22 cellular contexts compared by ENCODE assay signal in the genomic region with DNA sequence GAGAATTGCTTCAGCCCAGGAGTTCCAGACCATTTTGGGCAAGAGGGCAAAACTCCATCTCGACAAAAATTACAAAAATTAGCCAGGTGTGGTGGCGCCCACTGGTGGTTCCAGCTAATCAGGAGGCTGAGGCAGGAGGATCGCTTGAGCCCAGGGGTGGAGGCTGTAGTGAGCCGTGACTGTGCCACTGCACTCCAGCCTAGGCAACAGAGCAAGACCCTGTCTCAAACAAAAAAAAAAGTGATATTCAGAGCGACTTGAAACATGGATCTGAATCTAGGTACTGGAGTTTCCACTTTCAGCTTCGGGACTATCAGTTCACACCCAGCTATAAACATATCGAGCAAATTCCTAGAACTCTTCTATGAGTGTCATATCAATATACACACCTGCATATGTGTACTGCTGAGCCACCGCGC. TPM values are rescaled to one million over a fixed set of nuclear protein-coding genes. Genes with fewer than 3 reads are reported as not detected.
DNase-seq lines count a peak whose midpoint lies in the region; ATAC-seq, FAIRE-seq and TF ChIP-seq lines count a peak whose summit lies in the region.
"Had no signal": no experiment of that assay in that cellular context is flagged by ENCODE, and none has a peak within 500 bp of the region (broad histone marks: within the 10 kb centered on the region; RNA-seq: fewer than 3 reads in every experiment).

No MANE protein-coding gene starts in this region.

- H3K4me1 Mint-ChIP-seq in Calu3 (ENCODE audit: low read depth, unreplicated experiment) = peaks cover 10% of the 10 kb centered on the region
- H3K4me1 Mint-ChIP-seq in H9 = peaks cover 2 to 4% of the 10 kb centered on the region in 2 experiments; a peak in 1 of 4 replicates
- no peaks in the 10 kb centered on the region for H3K4me1 Mint-ChIP-seq in WTC11
- H3K4me1 Mint-ChIP-seq: B cell had no signal

- no peak overlapping the region for H4K5ac ChIP-seq in H9 (ENCODE audit: insufficient read length, low read depth, low read length)

- H3K27ac Mint-ChIP-seq in Calu3 (ENCODE audit: unreplicated experiment) (no peak overlapping the region), H9 (no peak overlapping the region), WTC11 (no peak overlapping the region)
- H3K27ac Mint-ChIP-seq: activated naive CD4-positive, alpha-beta T cell treated with anti-CD3 and anti-CD28 coated beads, Interleukin-2, amount 50 U/mL, for 72 hours; activated T-cell treated with anti-CD3 and anti-CD28 coated beads, Interleukin-2, amount 50 U/mL, for 72 hours; B cell had no signal

- H2BK120ac ChIP-seq in H9 (ENCODE audit: low read depth, low read length, poor library complexity, severe bottlenecking) = no peak overlapping the region

- no peak overlapping the region for H2AK5ac ChIP-seq in H9 (ENCODE audit: insufficient read length, low read length)

- FAIRE-seq in HTR-8/SVneo (lab: Jason Lieb, UNC) = no peak

- BruUV-seq in Calu3 (replicated peaks; lab: Mats Ljungman, UMichigan) = no TSS peak

- H3K36me3 Mint-ChIP-seq in Calu3 (ENCODE audit: insufficient read depth, unreplicated experiment) = no peaks in the 10 kb centered on the region
- no peaks in the 10 kb centered on the region for H3K36me3 Mint-ChIP-seq in H9 (ENCODE audit: insufficient read depth in 1 of 3, low read depth in 3 of 3)
- no peaks in the 10 kb centered on the region for H3K36me3 Mint-ChIP-seq in WTC11
- H3K36me3 Mint-ChIP-seq: activated naive CD4-positive, alpha-beta T cell treated with anti-CD3 and anti-CD28 coated beads, Interleukin-2, amount 50 U/mL, for 72 hours had no signal

- no peak overlapping the region for H2BK15ac ChIP-seq in H9 (ENCODE audit: low read depth, low read length)

- H3K79me1 ChIP-seq in H9 (ENCODE audit: insufficient read depth, low read depth, low read length, poor library complexity, severe bottlenecking) = no peaks in the 10 kb centered on the region

- H3K4ac ChIP-seq in H9 (ENCODE audit: low read depth, low read length) = no peak overlapping the region

- H3K9me3 ChIP-seq in H9 (ENCODE audit: control insufficient read depth, low read depth, low read length) (no peaks in the 10 kb centered on the region), psoas muscle (no peaks in the 10 kb centered on the region)
- H3K9me3 ChIP-seq: ascending aorta, upper lobe of right lung had no signal

- H3K27me3 Mint-ChIP-seq in Calu3 (ENCODE audit: unreplicated experiment) = no peaks in the 10 kb centered on the region
- no peaks in the 10 kb centered on the region; the same call in none of the 2 replicates for H3K27me3 Mint-ChIP-seq in H9 (ENCODE audit: low read depth)
- no peaks in the 10 kb centered on the region; the same call in 1 of the 2 replicates for H3K27me3 Mint-ChIP-seq in WTC11 (ENCODE audit: low read depth)

- H4K20me1 ChIP-seq in H9 (ENCODE audit: control insufficient read depth, insufficient read depth, insufficient read length) = no peaks in the 10 kb centered on the region

- H3T11ph ChIP-seq in H9 (ENCODE audit: low read length) = no peak overlapping the region

- CTCF ChIA-PET in Calu3 (lab: Charles Lee) = interaction anchor here (0.6 to 1.3 kb wide), 3 partner anchors 9 to 157 kb away, joined by 3 to 7 read pairs (median 3); no protein-coding TSS in a partner anchor
- CTCF ChIA-PET in WTC11 (lab: Charles Lee) = interaction anchor here (0.6 to 1.1 kb wide), 2 partner anchors 17 to 57 kb away, joined by 3 to 6 read pairs; a partner anchor contains a TSS

- no peak overlapping the region for H3K14ac ChIP-seq in H9 (ENCODE audit: insufficient read depth, low read length)

- H3K4me3 ChIP-seq in psoas muscle = no peak overlapping the region
- H3K4me3 ChIP-seq: ascending aorta, upper lobe of right lung had no signal

- no peaks in the 10 kb centered on the region for H3K36me3 ChIP-seq in psoas muscle (ENCODE audit: insufficient read depth in 1 of 2, low read depth in 1 of 2)
- H3K36me3 ChIP-seq: ascending aorta, upper lobe of right lung had no signal

- H3K23ac ChIP-seq in H9 (ENCODE audit: insufficient read length, low read depth, low read length) = no peak overlapping the region

- POLR2A ChIA-PET in WTC11 (lab: Charles Lee) = interaction anchor here (0.7 kb wide), 1 partner anchor 15 kb away, joined by 4 read pairs; no protein-coding TSS in a partner anchor

- H3K23me2 ChIP-seq in H9 (ENCODE audit: insufficient read length, low read depth, low read length, poor library complexity, severe bottlenecking) = no peaks in the 10 kb centered on the region

- peaks cover 4% of the 10 kb centered on the region; the same call in 1 of the 2 replicates for H3K4me1 ChIP-seq in H9 (ENCODE audit: insufficient read depth, low read length)
- no peaks in the 10 kb centered on the region for H3K4me1 ChIP-seq in psoas muscle
- H3K4me1 ChIP-seq: ascending aorta, upper lobe of right lung had no signal

- H4K8ac ChIP-seq in H9 (replicated peaks; ENCODE audit: insufficient read length, low read depth, low read length) = no peak overlapping the region

- ATAC-seq in WTC11 = no peak
- ATAC-seq in psoas muscle = no peak
- ATAC-seq in GM18873 (IDR thresholded peaks at IDR 0.05; ENCODE audit: low FRiP score, unreplicated experiment) = no peak
- ATAC-seq: activated CD4-positive, CD25-positive, alpha-beta regulatory T cell treated with anti-CD3 and anti-CD28 coated beads, Interleukin-2, amount 50 U/mL, for 24 hours; activated naive CD4-positive, alpha-beta T cell treated with anti-CD3 and anti-CD28 coated beads, Interleukin-2, amount 50 U/mL, for 72 hours; activated T-cell treated with anti-CD3 and anti-CD28 coated beads, Interleukin-2, amount 50 U/mL, for 72 hours; left lobe of liver; upper lobe of right lung had no signal

- no peak overlapping the region for H3K9ac ChIP-seq in H9 (ENCODE audit: extremely low read depth, insufficient read length, low read length)

- no peak overlapping the region for H2BK5ac ChIP-seq in H9 (ENCODE audit: insufficient read length, low read length)

- no peak overlapping the region for H3K4me2 ChIP-seq in H9 (ENCODE audit: insufficient read depth, insufficient read length, low read length)

- H3K9me3 Mint-ChIP-seq in Calu3 (ENCODE audit: low read depth, unreplicated experiment) (no peaks in the 10 kb centered on the region), H9 (no peaks in the 10 kb centered on the region), WTC11 (no peaks in the 10 kb centered on the region)
- H3K9me3 Mint-ChIP-seq: activated naive CD4-positive, alpha-beta T cell treated with anti-CD3 and anti-CD28 coated beads, Interleukin-2, amount 50 U/mL, for 72 hours; activated T-cell treated with anti-CD3 and anti-CD28 coated beads, Interleukin-2, amount 50 U/mL, for 72 hours had no signal

- H3K56ac ChIP-seq in H9 (ENCODE audit: insufficient read length, low read depth, low read length) = no peak overlapping the region

- no peak overlapping the region for H2BK20ac ChIP-seq in H9 (ENCODE audit: low read depth, low read length, poor library complexity, severe bottlenecking)

- no peak overlapping the region for H3K18ac ChIP-seq in H9 (ENCODE audit: insufficient read length, low read depth, low read length)

- H3K27ac ChIP-seq in H9 (ENCODE audit: insufficient read length, low read depth, low read length) (no peak overlapping the region), psoas muscle (no peak overlapping the region)
- H3K27ac ChIP-seq: ascending aorta, upper lobe of right lung had no signal

- no peak overlapping the region for H4K91ac ChIP-seq in H9 (ENCODE audit: insufficient read length, low read depth, low read length)

- intact Hi-C loops in Calu3 (cut with micrococcal nuclease; ENCODE audit: unreplicated experiment) = no loop called here
- intact Hi-C loops in psoas muscle (cut with DNase I) = no loop called here

- no CpG with 5 or more reads among the region's 9 CpGs for WGBS in H9 (ENCODE audit: extremely low coverage, insufficient read length, low lambda C conversion rate)
- 88 to 93% (median 93%) methylated on average over 9 of the region's 9 CpGs for WGBS in psoas muscle, 3 donors

- no peak overlapping the region for H2AFZ ChIP-seq in H9 (ENCODE audit: low read length)

- DNase-seq in Calu3 (peak; percentile 17), H9 (no peak), WTC11 (ENCODE audit: low spot score) (no peak), mesenteric fat pad (ENCODE audit: low spot score) (peak; percentile 51), psoas muscle (no peak), HTR-8/SVneo (ENCODE audit: insufficient read length, low spot score) (no peak)
- no peak for DNase-seq in activated CD4-positive, CD25-positive, alpha-beta regulatory T cell (lab: John Stamatoyannopoulos, UW)
- DNase-seq: glutamatergic neuron; Karpas-422; midbrain; NCI-H1092 treated with DMSO at 0.1 percent for 48 hours; NCI-H510A; RPMI8226; stimulated activated CD4-positive, alpha-beta T cell treated with anti-CD3 and anti-CD28 coated beads, Interleukin-4, amount 100 ng/mL, for 4 hours; upper lobe of right lung had no signal

- TF ChIP-seq CTCF in Calu3 (IDR thresholded peaks at IDR 0.05; ENCODE audit: unreplicated experiment) (no peak), H9 (conservative IDR thresholded peaks at IDR 0.05) (peak; percentile 44), WTC11 (IDR thresholded peaks at IDR 0.05) (no peak), psoas muscle (IDR thresholded peaks at IDR 0.05) (no peak)

- H3K27me3 ChIP-seq in H9 (ENCODE audit: insufficient read depth, low read length) (no peaks in the 10 kb centered on the region), psoas muscle (ENCODE audit: insufficient read depth in 3 of 3, low read length in 2 of 3) (no peaks in the 10 kb centered on the region)
- H3K27me3 ChIP-seq: ascending aorta, upper lobe of right lung had no signal

- H3K4me3 Mint-ChIP-seq in Calu3 (ENCODE audit: low read depth, unreplicated experiment) = no peak overlapping the region
- H3K4me3 Mint-ChIP-seq in H9 = no peak overlapping the region
- no peak overlapping the region for H3K4me3 Mint-ChIP-seq in WTC11
- H3K4me3 Mint-ChIP-seq: activated T-cell treated with anti-CD3 and anti-CD28 coated beads, Interleukin-2, amount 50 U/mL, for 72 hours; B cell had no signal

- 0 out of 2 replicates have a peak, but pooled peaks cover 2% of the 10 kb centered on the region for H3K79me2 ChIP-seq in H9 (ENCODE audit: insufficient read depth, low read length)

- H2BK12ac ChIP-seq in H9 (ENCODE audit: insufficient read length, low read depth, low read length) = no peak overlapping the region

RNA-seq across cellular contexts. Expression of a gene that starts 16.3 kb away (rescaled TPM):
- total RNA-seq in Calu3 (2022) = 79.5 and 82.0 TPM in 2 replicates
- total RNA-seq in H9 (2021) = 65.3 and 66.4 TPM in 2 replicates
- total RNA-seq in WTC11 (2021) = 42.8 to 53.6 TPM (median 51.0 TPM) in 3 replicates
- 26.3 TPM for total RNA-seq in mesenteric fat pad
- 10 to 100 TPM; 21.3 to 53.3 (median 47.4) TPM for total RNA-seq in psoas muscle
- polyA plus RNA-seq in psoas muscle = 10 to 100 TPM; 12.8 to 43.3 (median 25.3) TPM

RNA-seq across cellular contexts. Expression of a gene that starts 31.4 kb away (rescaled TPM):
- 150 and 153 TPM in 2 replicates for total RNA-seq in Calu3 (2022)
- total RNA-seq in H9 (2021) = 95.3 and 101 TPM in 2 replicates
- 98.5 to 116 TPM (median 104 TPM) in 3 replicates for total RNA-seq in WTC11 (2021)
- total RNA-seq in mesenteric fat pad = 80.9 TPM
- total RNA-seq in psoas muscle = 10 to 100 TPM; 59.1 to 80.3 (median 71.6) TPM
- 100 to 1,000 TPM in 1 of 3 donors, 10 to 100 TPM in 2; 47.1 to 120 (median 48.7) TPM for polyA plus RNA-seq in psoas muscle

Comparison
In these comparisons a context has a peak if more than half of its experiments do, and no peak if none do; other contexts are left out.
1. DNase-seq: peak in Calu3 (single experiment) and mesenteric fat pad (single experiment); none in H9 (single experiment), WTC11 (single experiment), psoas muscle (0 of 2), activated CD4-positive, CD25-positive, alpha-beta regulatory T cell (0 of 4) and HTR-8/SVneo (single experiment).